Comparison of ENCODE assay signal across 9 cellular contexts in genomic region chr12:57693317-57693658, GRCh38. TPM values are rescaled to one million over a fixed set of nuclear protein-coding genes. Genes with fewer than 3 reads are reported as not detected.
DNase-seq lines count a peak whose midpoint lies in the region; ATAC-seq and TF ChIP-seq lines count a peak whose summit lies in the region.
"Had no signal": no experiment of that assay in that cellular context is flagged by ENCODE, and none has a peak within 500 bp of the region (broad histone marks: within the 10 kb centered on the region; RNA-seq: fewer than 3 reads in every experiment).

No MANE protein-coding gene starts in this region.

- peaks cover 19% of the 10 kb centered on the region for H3K27me3 Mint-ChIP-seq in activated T-helper 2 cell treated with anti-CD3 and anti-CD28 coated beads, Interferon-gamma antibody, Interleukin-2, Interleukin-4, amounts not matched to agents 10 μg/mL and 5 μg/mL and 100 μg/mL, durations not matched to agents 14 hours and 24 hours and 36 hours (ENCODE audit: low read depth)

- H3K4me3 ChIP-seq in DOHH2 (ENCODE audit: low read length) (peak overlapping the region; percentile 47), KMS-11 (IDR thresholded peaks at IDR 0.05; ENCODE audit: insufficient read depth, low read depth, low read length) (no peak overlapping the region), epithelial cell of proximal tubule (ENCODE audit: low read depth, low read length) (peak overlapping the region; percentile 28), rectal smooth muscle tissue (ENCODE audit: low read length) (peak overlapping the region; percentile 58)

- no peaks in the 10 kb centered on the region for H3K9me3 Mint-ChIP-seq in activated T-helper 2 cell treated with anti-CD3 and anti-CD28 coated beads, Interferon-gamma antibody, Interleukin-2, Interleukin-4, amounts not matched to agents 10 μg/mL and 5 μg/mL and 100 μg/mL, durations not matched to agents 14 hours and 24 hours and 36 hours
- H3K9me3 Mint-ChIP-seq: activated CD4-positive, alpha-beta memory T cell treated with anti-CD3 and anti-CD28 coated beads, Interleukin-2, amount 10 ng/mL, durations not matched to agents 7 days and 5 days had no signal

- in situ Hi-C loops in ACHN (cut with HindIII; ENCODE audit: low pct_ligation_motif_present, low pct_unique_long_range_greater_than_20kb, low sequenced_read_pairs): no loop called here

- H3K79me2 ChIP-seq in DOHH2 (ENCODE audit: control insufficient read depth, low read length) (peaks cover 12% of the 10 kb centered on the region), KMS-11 (ENCODE audit: insufficient read depth, low read depth) (peaks cover 14% of the 10 kb centered on the region)

- H3K27ac Mint-ChIP-seq in activated T-helper 2 cell treated with anti-CD3 and anti-CD28 coated beads, Interferon-gamma antibody, Interleukin-2, Interleukin-4, amounts not matched to agents 10 μg/mL and 5 μg/mL and 100 μg/mL, durations not matched to agents 14 hours and 24 hours and 36 hours: no peak overlapping the region
- H3K27ac Mint-ChIP-seq: activated CD4-positive, alpha-beta memory T cell treated with anti-CD3 and anti-CD28 coated beads, Interleukin-2, amount 10 ng/mL, durations not matched to agents 7 days and 5 days had no signal

- peak overlapping the region; percentile 74 for H2AFZ ChIP-seq in KMS-11 (ENCODE audit: low read depth)

- H3K9me3 ChIP-seq in DOHH2 (ENCODE audit: control insufficient read depth, insufficient read depth, low read length): no peaks in the 10 kb centered on the region

- no peaks in the 10 kb centered on the region for H3F3A ChIP-seq in DOHH2 (ENCODE audit: control insufficient read depth, insufficient read depth)

- H3K4me3 Mint-ChIP-seq in activated T-helper 2 cell treated with anti-CD3 and anti-CD28 coated beads, Interferon-gamma antibody, Interleukin-2, Interleukin-4, amounts not matched to agents 10 μg/mL and 5 μg/mL and 100 μg/mL, durations not matched to agents 14 hours and 24 hours and 36 hours (ENCODE audit: low read depth): no peak overlapping the region
- H3K4me3 Mint-ChIP-seq: activated CD4-positive, alpha-beta memory T cell treated with anti-CD3 and anti-CD28 coated beads, Interleukin-2, amount 10 ng/mL, durations not matched to agents 7 days and 5 days had no signal

- peaks cover 17% of the 10 kb centered on the region for H3K4me1 ChIP-seq in DOHH2 (ENCODE audit: control insufficient read depth, low read length)
- H3K4me1 ChIP-seq in KMS-11 (ENCODE audit: low read depth, poor library complexity, severe bottlenecking): peaks cover 15% of the 10 kb centered on the region
- peaks cover 11% of the 10 kb centered on the region for H3K4me1 ChIP-seq in rectal smooth muscle tissue (ENCODE audit: control insufficient read depth, insufficient read depth, low read length)

- H3K27me3 ChIP-seq in DOHH2 (ENCODE audit: control insufficient read depth, low read length): no peaks in the 10 kb centered on the region
- no peaks in the 10 kb centered on the region for H3K27me3 ChIP-seq in KMS-11 (ENCODE audit: insufficient read depth, low read depth)
- H3K27me3 ChIP-seq in rectal smooth muscle tissue (ENCODE audit: control insufficient read depth, insufficient read depth, low read length): no peaks in the 10 kb centered on the region

- ATAC-seq in HG02884 (IDR thresholded peaks at IDR 0.05; ENCODE audit: unreplicated experiment) (no peak), HG03521 (IDR thresholded peaks at IDR 0.05; ENCODE audit: unreplicated experiment) (no peak)

- H3K36me3 ChIP-seq in DOHH2 (ENCODE audit: control insufficient read depth, low read length): peaks cover 25% of the 10 kb centered on the region
- no peaks in the 10 kb centered on the region; the same call in 1 of the 2 replicates for H3K36me3 ChIP-seq in KMS-11 (ENCODE audit: insufficient read depth)
- peaks cover 18% of the 10 kb centered on the region for H3K36me3 ChIP-seq in rectal smooth muscle tissue (ENCODE audit: control insufficient read depth, insufficient read depth, low read length)

- no peak overlapping the region for H3K9ac ChIP-seq in KMS-11
- H3K9ac ChIP-seq in rectal smooth muscle tissue (ENCODE audit: low read length): no peak overlapping the region

- no peak for DNase-seq in epithelial cell of proximal tubule (ENCODE audit: low read depth)
- no peak for DNase-seq in ACHN
- DNase-seq in activated T-helper 2 cell treated with anti-CD3 and anti-CD28 coated beads, Interferon-gamma antibody, Interleukin-2, Interleukin-4, amounts not matched to agents 10 μg/mL and 5 μg/mL and 100 μg/mL, durations not matched to agents 14 hours and 24 hours and 36 hours (ENCODE audit: low spot score): no peak

- no peaks in the 10 kb centered on the region for H3K4me1 Mint-ChIP-seq in activated T-helper 2 cell treated with anti-CD3 and anti-CD28 coated beads, Interferon-gamma antibody, Interleukin-2, Interleukin-4, amounts not matched to agents 10 μg/mL and 5 μg/mL and 100 μg/mL, durations not matched to agents 14 hours and 24 hours and 36 hours (ENCODE audit: low read depth)

- no peak overlapping the region for H3K27ac ChIP-seq in DOHH2 (ENCODE audit: low read depth, low read length)
- no peak overlapping the region for H3K27ac ChIP-seq in KMS-11
- no peak overlapping the region for H3K27ac ChIP-seq in rectal smooth muscle tissue (ENCODE audit: low read depth, low read length)

- H3K36me3 Mint-ChIP-seq in activated T-helper 2 cell treated with anti-CD3 and anti-CD28 coated beads, Interferon-gamma antibody, Interleukin-2, Interleukin-4, amounts not matched to agents 10 μg/mL and 5 μg/mL and 100 μg/mL, durations not matched to agents 14 hours and 24 hours and 36 hours (ENCODE audit: low read depth): peaks cover 27% of the 10 kb centered on the region

- intact Hi-C loops in activated T-helper 2 cell treated with anti-CD3 and anti-CD28 coated beads, Interferon-gamma antibody, Interleukin-2, Interleukin-4, amounts not matched to agents 10 μg/mL and 5 μg/mL and 100 μg/mL, durations not matched to agents 14 hours and 24 hours and 36 hours (cut with micrococcal nuclease): loop anchor here (1.0 to 2.0 kb wide), 2 partner anchors 59 to 110 kb away; partner anchors contain the start of gene CDK4

- TF ChIP-seq CTCF in DOHH2 (IDR thresholded peaks at IDR 0.05; ENCODE audit: low read depth, low read length, poor library complexity, severe bottlenecking): no peak
- no peak for TF ChIP-seq CTCF in KMS-11 (conservative IDR thresholded peaks at IDR 0.05; ENCODE audit: low read depth, low read length)
- TF ChIP-seq CTCF in epithelial cell of proximal tubule (conservative IDR thresholded peaks at IDR 0.05; ENCODE audit: low read depth, low read length): no peak

- H3K4me2 ChIP-seq in DOHH2 (ENCODE audit: low read length) (peak overlapping the region; percentile 53), KMS-11 (peak overlapping the region; percentile 26)

- H3K9me2 ChIP-seq in DOHH2 (replicated peaks; ENCODE audit: control insufficient read depth, low read length): no peaks in the 10 kb centered on the region

- H4K20me1 ChIP-seq in DOHH2 (ENCODE audit: control insufficient read depth, insufficient read depth, low read depth, low read length) (no peaks in the 10 kb centered on the region), KMS-11 (ENCODE audit: insufficient read depth) (no peaks in the 10 kb centered on the region)

RNA-seq across cellular contexts. Expression of gene OS9, which starts 0.6 kb away (rescaled TPM):
- 92.7 and 101 TPM in 2 replicates for total RNA-seq in epithelial cell of proximal tubule
- 97.4 and 99.1 TPM in 2 replicates for total RNA-seq in activated T-helper 2 cell treated with anti-CD3 and anti-CD28 coated beads, Interferon-gamma antibody, Interleukin-2, Interleukin-4, amounts not matched to agents 10 μg/mL and 5 μg/mL and 100 μg/mL, durations not matched to agents 14 hours and 24 hours and 36 hours

RNA-seq across cellular contexts. Expression of gene AGAP2, which starts 45.3 kb away (rescaled TPM):
- under 0.01 TPM in 1 of 2 replicates, not detected in the other for total RNA-seq in epithelial cell of proximal tubule
- total RNA-seq in activated T-helper 2 cell treated with anti-CD3 and anti-CD28 coated beads, Interferon-gamma antibody, Interleukin-2, Interleukin-4, amounts not matched to agents 10 μg/mL and 5 μg/mL and 100 μg/mL, durations not matched to agents 14 hours and 24 hours and 36 hours: 28.9 and 29.0 TPM in 2 replicates

RNA-seq across cellular contexts. Expression of gene TSPAN31, which starts 51.6 kb away (rescaled TPM):
- total RNA-seq in epithelial cell of proximal tubule: 31.6 and 40.4 TPM in 2 replicates
- total RNA-seq in activated T-helper 2 cell treated with anti-CD3 and anti-CD28 coated beads, Interferon-gamma antibody, Interleukin-2, Interleukin-4, amounts not matched to agents 10 μg/mL and 5 μg/mL and 100 μg/mL, durations not matched to agents 14 hours and 24 hours and 36 hours: 23.9 and 27.0 TPM in 2 replicates

RNA-seq across cellular contexts. Expression of gene CDK4, which starts 58.8 kb away (rescaled TPM):
- 178 and 363 TPM in 2 replicates for total RNA-seq in epithelial cell of proximal tubule
- total RNA-seq in activated T-helper 2 cell treated with anti-CD3 and anti-CD28 coated beads, Interferon-gamma antibody, Interleukin-2, Interleukin-4, amounts not matched to agents 10 μg/mL and 5 μg/mL and 100 μg/mL, durations not matched to agents 14 hours and 24 hours and 36 hours: 180 and 201 TPM in 2 replicates

Comparison
In these comparisons a context has a peak if more than half of its experiments do, and no peak if none do; other contexts are left out.
1. RNA of gene AGAP2, which starts 45.3 kb away (total RNA-seq): 28.9 to 29.0 TPM in activated T-helper 2 cell treated with anti-CD3 and anti-CD28 coated beads, Interferon-gamma antibody, Interleukin-2, Interleukin-4, amounts not matched to agents 10 μg/mL and 5 μg/mL and 100 μg/mL, durations not matched to agents 14 hours and 24 hours and 36 hours; under 0.01 TPM in epithelial cell of proximal tubule; every median in the first group is over 10 times any median in the second.